Comparison of ENCODE assay signal across 11 cellular contexts in the genomic region with DNA sequence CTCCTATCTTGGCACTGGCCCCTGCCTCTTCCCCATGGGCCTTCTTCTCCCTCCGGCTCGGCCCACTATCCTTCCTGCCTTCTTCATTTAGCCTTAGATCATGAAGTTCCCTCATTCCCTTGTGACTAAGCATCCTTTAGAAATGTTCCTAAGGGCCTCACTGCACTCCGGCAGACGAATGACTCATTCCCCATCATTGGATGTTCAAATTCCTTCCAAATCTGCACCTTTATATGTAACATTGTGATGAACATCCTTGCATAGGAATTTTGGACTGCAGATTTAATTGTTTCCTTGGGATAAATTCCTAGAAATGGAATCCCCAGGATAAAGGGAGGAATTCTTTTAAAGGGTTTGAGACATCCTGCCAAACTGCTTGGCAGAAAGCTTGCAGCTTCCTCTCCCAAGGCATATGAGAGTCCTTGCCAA. TPM values are rescaled to one million over a fixed set of nuclear protein-coding genes. Genes with fewer than 3 reads are reported as not detected.
DNase-seq lines count a peak whose midpoint lies in the region; ATAC-seq and TF ChIP-seq lines count a peak whose summit lies in the region.
"Had no signal": no experiment of that assay in that cellular context is flagged by ENCODE, and none has a peak within 500 bp of the region (broad histone marks: within the 10 kb centered on the region; RNA-seq: fewer than 3 reads in every experiment).

No MANE protein-coding gene starts in this region.

- H3K4me3 ChIP-seq in BJ (ENCODE audit: low read depth, low read length) = no peak overlapping the region
- no peak overlapping the region for H3K4me3 ChIP-seq in MG63
- H3K4me3 ChIP-seq: lung had no signal

- CTCF ChIA-PET in BJ (lab: Yijun Ruan, JAX) = interaction anchor here (0.7 kb wide), 1 partner anchor 202 kb away, joined by 4 read pairs; no protein-coding TSS in a partner anchor

- DNase-seq in BJ (ENCODE audit: low read depth) (peak; percentile 56), MG63 (peak; percentile 71), dermis blood vessel endothelial cell (peak; percentile 91), myocyte (ENCODE audit: low read depth) (peak; percentile 48), GM19238 (ENCODE audit: insufficient read length, low spot score) (no peak), NCI-H2227 (lab: John Stamatoyannopoulos, UW; ENCODE audit: unreplicated experiment) (no peak)
- no peak for DNase-seq in activated effector memory CD4-positive, alpha-beta T cell treated with anti-CD3 and anti-CD28 coated beads, Interleukin-2, amount 50 U/mL, for 16 hours
- DNase-seq: stimulated activated CD4-positive, alpha-beta T cell treated with anti-CD3 and anti-CD28 coated beads, Interleukin-12 subunit alpha, Interleukin-12 subunit beta, amount 100 ng/mL, for 4 hours had no signal

- H3K9me3 ChIP-seq in MG63 = peaks cover 3% of the 10 kb centered on the region

- H3K27me3 ChIP-seq in BJ (ENCODE audit: control insufficient read depth, insufficient read depth, low read length) (no peaks in the 10 kb centered on the region), MG63 (no peaks in the 10 kb centered on the region; the same call in 1 of the 2 replicates)

- no peak for TF ChIP-seq CTCF in BJ (IDR thresholded peaks at IDR 0.05; ENCODE audit: insufficient read depth, low read depth, low read length)

- POLR2A ChIA-PET in BJ (lab: Charles Lee) = no interaction called here

- no peak for ATAC-seq in GM18502 (IDR thresholded peaks at IDR 0.05; ENCODE audit: poor library complexity, unreplicated experiment)
- ATAC-seq: stimulated activated effector memory CD8-positive, alpha-beta T cell treated with anti-CD3 and anti-CD28 coated beads, Interleukin-12 subunit alpha, Interleukin-12 subunit beta, amount 100 ng/mL, for 72 hours had no signal

- H3K36me3 ChIP-seq in BJ (ENCODE audit: control insufficient read depth, insufficient read depth, low read length) (no peaks in the 10 kb centered on the region), MG63 (no peaks in the 10 kb centered on the region)

RNA-seq across cellular contexts. Expression of a gene that starts 19.0 kb away (rescaled TPM):
- not detected in 2 replicates for polyA plus RNA-seq in BJ (2011; rRNA removed)
- not detected in 2 replicates for polyA minus RNA-seq in BJ (2011; rRNA and poly(A)+ RNA removed)
- not detected in 2 replicates for total RNA-seq in MG63 (2014; rRNA removed; shearing (Covaris generic); ENCODE audit: low replicate concordance)
- total RNA-seq in dermis blood vessel endothelial cell = 3.3 and 9.0 TPM in 2 replicates
- total RNA-seq in myocyte = 0.11 and 0.26 TPM in 2 replicates
- 0.28 TPM for polyA plus RNA-seq in myocyte (2012)

Comparison
In these comparisons a context has a peak if more than half of its experiments do, and no peak if none do; other contexts are left out.
1. DNase-seq: peak in BJ (single experiment), MG63 (single experiment), dermis blood vessel endothelial cell (single experiment) and myocyte (single experiment); none in GM19238 (single experiment), activated effector memory CD4-positive, alpha-beta T cell treated with anti-CD3 and anti-CD28 coated beads, Interleukin-2, amount 50 U/mL, for 16 hours (single experiment) and NCI-H2227 (single experiment).